1 cellular context compared by ENCODE assay signal in genomic region chr15:89457086-89457485, GRCh38.
TF ChIP-seq lines count a peak whose summit lies in the region.

No MANE protein-coding gene starts in this region.

TF ChIP-seq in HepG2, 621 proteins besides CTCF, POLR2A, EP300 and RAD21 (continued from another document):
- no peak for TF ChIP-seq PRDM15 (CRISPR knock-in tag; IDR thresholded peaks at IDR 0.05)
- no peak for TF ChIP-seq ZNF660 (CRISPR knock-in tag; IDR thresholded peaks at IDR 0.05; ENCODE audit: borderline replicate concordance, low read depth)
- TF ChIP-seq NFYB (CRISPR knock-in tag; IDR thresholded peaks at IDR 0.05) = peak; percentile 84
- peak; percentile 97 for TF ChIP-seq THAP11 (CRISPR knock-in tag; IDR thresholded peaks at IDR 0.05)
- peak; percentile 55; the same call in 1 of the 2 replicates for TF ChIP-seq HCFC1 (IDR thresholded peaks at IDR 0.05; ENCODE audit: low read depth, low read length)
- no peak for TF ChIP-seq TRIM22 (IDR thresholded peaks at IDR 0.05)
